In the genomic region with DNA sequence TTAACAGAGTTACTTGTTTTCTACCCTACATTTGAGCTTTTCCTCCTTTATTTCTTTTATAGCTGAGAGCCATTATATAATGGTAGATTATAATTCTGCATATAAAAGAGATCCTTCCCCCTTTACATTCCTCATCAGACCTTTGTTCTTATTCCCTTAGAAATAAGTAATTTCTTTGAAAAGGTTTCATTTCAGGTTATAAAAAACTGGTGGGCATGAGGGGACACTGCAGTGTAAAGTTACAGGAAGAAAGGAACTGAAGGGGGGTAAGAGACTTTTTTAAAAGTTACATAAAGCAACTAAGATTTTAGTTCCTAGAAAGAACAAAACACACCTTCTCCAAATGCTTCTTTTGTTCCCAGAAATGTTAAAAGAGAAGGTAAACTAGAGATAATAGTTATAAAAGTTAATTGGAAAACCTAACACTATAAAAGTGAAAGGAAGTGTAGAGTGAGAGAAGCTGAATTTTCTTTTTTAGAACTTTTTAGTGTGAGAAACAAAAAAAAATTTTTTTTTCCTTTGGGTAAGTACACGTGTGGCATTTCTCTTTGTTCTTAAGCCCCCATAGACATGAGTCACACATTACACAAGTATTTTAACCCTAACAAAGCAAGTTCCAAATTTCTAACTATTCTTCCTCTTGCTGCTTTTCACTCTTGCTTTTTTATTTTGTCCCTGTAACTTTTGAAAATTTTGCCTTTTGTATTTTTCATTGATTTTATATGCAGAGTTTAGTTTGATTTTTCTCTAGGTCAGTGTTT, we compare ENCODE assay signal across 9 cellular contexts.
DNase-seq lines count a peak whose midpoint lies in the region; ATAC-seq and TF ChIP-seq lines count a peak whose summit lies in the region.
"Had no signal": no experiment of that assay in that cellular context is flagged by ENCODE, and none has a peak within 500 bp of the region (broad histone marks: within the 10 kb centered on the region; RNA-seq: fewer than 3 reads in every experiment).

No MANE protein-coding gene starts in this region.

- peaks cover 26% of the 10 kb centered on the region for H3K36me3 Mint-ChIP-seq in Calu3 (ENCODE audit: insufficient read depth, unreplicated experiment)
- H3K36me3 Mint-ChIP-seq in naive thymus-derived CD8-positive, alpha-beta T cell = peaks cover 11 to 31% (median 13%) of the 10 kb centered on the region in 3 donors

- POLR2A ChIA-PET in naive thymus-derived CD8-positive, alpha-beta T cell (lab: Charles Lee) = interaction anchor here (2.1 kb wide), 1 partner anchor 138 kb away, joined by 8 read pairs; the partner anchor contains the start of gene FNDC3A

- peak overlapping the region; percentile 63 for H3K4me3 Mint-ChIP-seq in Calu3 (ENCODE audit: low read depth, unreplicated experiment)
- peak overlapping the region in 9 of 10 donors; percentile 31 to 70 (median 65) for H3K4me3 Mint-ChIP-seq in naive thymus-derived CD8-positive, alpha-beta T cell

- DNase-seq in Calu3 = no peak
- DNase-seq in NCI-H226 = peak; percentile 13
- peak; percentile 46 to 72 for DNase-seq in dermis microvascular lymphatic vessel endothelial cell (ENCODE audit: low read depth in 2 of 2)
- peak in 1 of 10 donors; percentile 14 for DNase-seq in naive thymus-derived CD8-positive, alpha-beta T cell
- no peak for DNase-seq in NCI-H1048 (lab: John Stamatoyannopoulos, UW)
- DNase-seq in NCI-H1436 treated with DMSO at 0.1 percent for 48 hours (lab: John Stamatoyannopoulos, UW) = no peak

- ATAC-seq in naive thymus-derived CD8-positive, alpha-beta T cell = peak; percentile 60 to 66
- ATAC-seq in GM18870 (IDR thresholded peaks at IDR 0.05; ENCODE audit: unreplicated experiment) (no peak), HG03571 (IDR thresholded peaks at IDR 0.05; ENCODE audit: unreplicated experiment) (no peak)
- ATAC-seq: gastroesophageal sphincter had no signal

- intact Hi-C loops in Calu3 (cut with micrococcal nuclease; ENCODE audit: unreplicated experiment) = no loop called here

- H3K27ac Mint-ChIP-seq in Calu3 (ENCODE audit: unreplicated experiment) = peak overlapping the region; percentile 86
- peak overlapping the region; percentile 45 to 93 (median 78) for H3K27ac Mint-ChIP-seq in naive thymus-derived CD8-positive, alpha-beta T cell

- no peak for TF ChIP-seq CTCF in Calu3 (IDR thresholded peaks at IDR 0.05; ENCODE audit: unreplicated experiment)

- BruUV-seq in Calu3 (replicated peaks; lab: Mats Ljungman, UMichigan) = no TSS peak

- H3K9me3 Mint-ChIP-seq in Calu3 (ENCODE audit: low read depth, unreplicated experiment) = no peaks in the 10 kb centered on the region
- H3K9me3 Mint-ChIP-seq in naive thymus-derived CD8-positive, alpha-beta T cell = no peaks in the 10 kb centered on the region

- CTCF ChIA-PET in Calu3 (lab: Charles Lee) = no interaction called here

- peaks cover 16% of the 10 kb centered on the region for H3K4me1 Mint-ChIP-seq in Calu3 (ENCODE audit: low read depth, unreplicated experiment)
- peaks cover 14 to 60% (median 35%) of the 10 kb centered on the region in 4 donors for H3K4me1 Mint-ChIP-seq in naive thymus-derived CD8-positive, alpha-beta T cell

- H3K27me3 Mint-ChIP-seq in Calu3 (ENCODE audit: unreplicated experiment) = no peaks in the 10 kb centered on the region
- H3K27me3 Mint-ChIP-seq in naive thymus-derived CD8-positive, alpha-beta T cell = no peaks in the 10 kb centered on the region

Comparison
In these comparisons a context has a peak if more than half of its experiments do, and no peak if none do; other contexts are left out.
1. DNase-seq: peak in NCI-H226 (single experiment) and dermis microvascular lymphatic vessel endothelial cell (2 of 2); none in Calu3 (single experiment), NCI-H1048 (single experiment) and NCI-H1436 treated with DMSO at 0.1 percent for 48 hours (single experiment).
2. ATAC-seq: peak in naive thymus-derived CD8-positive, alpha-beta T cell (2 of 2); none in GM18870 (single experiment) and HG03571 (single experiment).